ENCODE assay signal across 22 cellular contexts in the genomic region with DNA sequence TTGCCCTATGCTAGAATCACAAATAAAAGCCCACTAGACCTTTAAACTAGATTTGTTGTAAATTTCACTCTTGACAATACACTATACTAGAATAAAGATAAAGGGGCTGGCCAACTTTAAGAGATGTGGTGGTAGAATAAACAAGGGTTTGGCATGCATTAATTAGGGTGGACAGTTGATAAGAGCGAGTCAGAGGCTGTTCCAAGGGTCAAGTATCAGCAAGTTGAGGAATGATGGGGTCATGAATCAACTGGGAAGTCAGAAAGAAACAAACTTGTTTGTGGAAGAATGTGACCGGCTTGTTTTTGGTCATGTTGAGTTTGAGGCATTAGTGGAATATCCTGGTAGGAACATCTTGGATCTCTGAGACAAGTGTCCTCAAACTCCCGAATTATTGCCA.
DNase-seq lines count a peak whose midpoint lies in the region; FAIRE-seq and TF ChIP-seq lines count a peak whose summit lies in the region.
"Had no signal": no experiment of that assay in that cellular context is flagged by ENCODE, and none has a peak within 500 bp of the region (broad histone marks: within the 10 kb centered on the region; RNA-seq: fewer than 3 reads in every experiment).

No MANE protein-coding gene starts in this region.

- H3K36me3 Mint-ChIP-seq in progenitor cell of endocrine pancreas (ENCODE audit: insufficient read depth) = peaks cover 2% of the 10 kb centered on the region
- H3K36me3 Mint-ChIP-seq: CD4-positive, CD25-positive, alpha-beta regulatory T cell; CD8-positive, alpha-beta memory T cell had no signal

- H3K27ac Mint-ChIP-seq in progenitor cell of endocrine pancreas = peak overlapping the region; percentile 70
- H3K27ac Mint-ChIP-seq: CD4-positive, CD25-positive, alpha-beta regulatory T cell; CD8-positive, alpha-beta memory T cell; HFFc6 had no signal

- DNase-seq in EL (peak; percentile 20), LHCN-M2 (ENCODE audit: low read depth) (peak; percentile 40), bronchial epithelial cell (ENCODE audit: low read depth) (peak; percentile 52), progenitor cell of endocrine pancreas (ENCODE audit: low spot score, unreplicated experiment) (no peak), NCI-H1048 (lab: John Stamatoyannopoulos, UW) (no peak), glomerular visceral epithelial cell (ENCODE audit: extremely low spot score) (no peak), hippocampal formation (lab: John Stamatoyannopoulos, UW) (no peak)
- DNase-seq: ACHN; BE2C; C1 segment of cervical spinal cord; CD4-positive, CD25-positive, alpha-beta regulatory T cell; CD8-positive, alpha-beta memory T cell; COR-L47; DMS 273 treated with DMSO at 0.1 percent for 48 hours; DMS53; DND-41; GDM1; GM23248; HFFc6 had no signal

- peaks cover 6% of the 10 kb centered on the region for H3K9me3 Mint-ChIP-seq in progenitor cell of endocrine pancreas (ENCODE audit: low read depth)
- H3K9me3 Mint-ChIP-seq: HFFc6 had no signal

- no peaks in the 10 kb centered on the region for H3K27me3 ChIP-seq in bronchial epithelial cell (ENCODE audit: control insufficient read depth, insufficient read depth, low read length)
- H3K27me3 ChIP-seq: BE2C had no signal

- H3K4me1 Mint-ChIP-seq in progenitor cell of endocrine pancreas (ENCODE audit: low read depth) = peaks cover 32% of the 10 kb centered on the region
- H3K4me1 Mint-ChIP-seq: CD4-positive, CD25-positive, alpha-beta regulatory T cell; CD8-positive, alpha-beta memory T cell had no signal

- H3K4me3 Mint-ChIP-seq in progenitor cell of endocrine pancreas (ENCODE audit: low read depth) = peak overlapping the region; percentile 10
- H3K4me3 Mint-ChIP-seq: CD4-positive, CD25-positive, alpha-beta regulatory T cell; CD8-positive, alpha-beta memory T cell; HFFc6 had no signal

- H3K36me3 ChIP-seq in bronchial epithelial cell (ENCODE audit: control insufficient read depth, insufficient read depth, low read length) = no peaks in the 10 kb centered on the region
- H3K36me3 ChIP-seq: BE2C had no signal

- H3K27me3 Mint-ChIP-seq in progenitor cell of endocrine pancreas = no peaks in the 10 kb centered on the region
- H3K27me3 Mint-ChIP-seq: CD4-positive, CD25-positive, alpha-beta regulatory T cell had no signal

- TF ChIP-seq CTCF in bronchial epithelial cell (IDR thresholded peaks at IDR 0.05; ENCODE audit: insufficient read depth, low read length, severe bottlenecking) (no peak), progenitor cell of endocrine pancreas (IDR thresholded peaks at IDR 0.05; ENCODE audit: unreplicated experiment) (no peak)

- no peak for FAIRE-seq in bronchial epithelial cell (lab: Jason Lieb, UNC)
- FAIRE-seq: A204.1, GM12892, GM18507 had no signal

- no peak overlapping the region for H3K4me3 ChIP-seq in bronchial epithelial cell (ENCODE audit: low read depth, low read length)
- H3K4me3 ChIP-seq: GM23248 had no signal

Comparison
In these comparisons a context has a peak if more than half of its experiments do, and no peak if none do; other contexts are left out.
1. DNase-seq: peak in EL (single experiment), LHCN-M2 (single experiment) and bronchial epithelial cell (single experiment); none in progenitor cell of endocrine pancreas (single experiment), NCI-H1048 (single experiment), glomerular visceral epithelial cell (single experiment) and hippocampal formation (0 of 2).